In the genomic region with DNA sequence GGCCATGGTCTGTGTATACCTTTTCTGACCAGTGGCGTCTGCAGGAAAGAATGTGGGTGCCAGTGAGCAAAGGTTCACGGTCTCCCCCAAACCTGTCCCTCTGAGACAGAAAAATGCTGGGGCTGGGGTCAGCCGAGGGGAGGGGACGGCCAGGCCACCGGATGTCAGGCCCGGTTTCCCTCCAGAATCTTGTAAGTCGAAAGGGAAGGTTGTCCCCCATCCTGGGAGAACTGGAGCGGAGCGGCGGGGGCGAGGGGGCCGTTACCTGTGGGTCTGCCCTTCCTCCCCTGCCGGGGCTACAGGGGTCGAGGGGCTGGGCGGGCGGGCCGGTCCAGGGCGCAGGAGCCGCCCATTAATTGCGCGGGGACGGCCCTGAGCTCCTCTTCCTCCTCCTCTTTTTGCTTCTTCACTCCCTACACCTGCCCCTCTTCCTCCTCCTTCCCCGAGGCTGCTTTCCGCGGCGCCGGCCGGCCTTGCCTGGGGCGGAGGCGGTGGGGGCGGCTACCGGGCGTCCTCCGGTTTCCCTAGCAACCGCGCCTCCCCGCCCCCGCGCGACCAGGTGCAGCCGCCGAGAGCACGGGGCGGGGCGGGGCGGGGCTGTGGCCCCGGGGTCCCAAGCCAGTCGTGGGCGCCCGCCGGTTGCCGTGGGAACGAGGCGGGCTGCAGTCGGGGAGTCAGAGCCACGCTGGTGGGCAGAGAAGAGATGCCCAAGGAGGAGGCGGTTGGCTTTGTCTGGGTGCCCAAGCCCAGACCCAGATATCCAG, we compare ENCODE assay signal across 8 cellular contexts. TPM values are rescaled to one million over a fixed set of nuclear protein-coding genes. Genes with fewer than 3 reads are reported as not detected.
DNase-seq lines count a peak whose midpoint lies in the region; ATAC-seq and TF ChIP-seq lines count a peak whose summit lies in the region.

A gene with protein sequence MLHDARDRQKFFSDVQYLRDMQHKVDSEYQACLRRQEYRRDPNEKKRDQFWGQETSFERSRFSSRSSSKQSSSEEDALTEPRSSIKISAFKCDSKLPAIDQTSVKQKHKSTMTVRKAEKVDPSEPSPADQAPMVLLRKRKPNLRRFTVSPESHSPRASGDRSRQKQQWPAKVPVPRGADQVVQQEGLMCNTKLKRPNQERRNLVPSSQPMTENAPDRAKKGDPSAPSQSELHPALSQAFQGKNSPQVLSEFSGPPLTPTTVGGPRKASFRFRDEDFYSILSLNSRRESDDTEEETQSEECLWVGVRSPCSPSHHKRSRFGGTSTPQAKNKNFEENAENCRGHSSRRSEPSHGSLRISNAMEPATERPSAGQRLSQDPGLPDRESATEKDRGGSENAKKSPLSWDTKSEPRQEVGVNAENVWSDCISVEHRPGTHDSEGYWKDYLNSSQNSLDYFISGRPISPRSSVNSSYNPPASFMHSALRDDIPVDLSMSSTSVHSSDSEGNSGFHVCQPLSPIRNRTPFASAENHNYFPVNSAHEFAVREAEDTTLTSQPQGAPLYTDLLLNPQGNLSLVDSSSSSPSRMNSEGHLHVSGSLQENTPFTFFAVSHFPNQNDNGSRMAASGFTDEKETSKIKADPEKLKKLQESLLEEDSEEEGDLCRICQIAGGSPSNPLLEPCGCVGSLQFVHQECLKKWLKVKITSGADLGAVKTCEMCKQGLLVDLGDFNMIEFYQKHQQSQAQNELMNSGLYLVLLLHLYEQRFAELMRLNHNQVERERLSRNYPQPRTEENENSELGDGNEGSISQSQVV (minus strand): TSS at position 503 of the 764 bp plus-strand sequence. CDS start 6,579 bp downstream, outside the sequence.

- peak within 1 kb of the TSS in 2 of 8 donors; percentile 16 to 52 for H3K4me3 ChIP-seq in spleen

- H3K36me3 Mint-ChIP-seq in glutamatergic neuron (ENCODE audit: unreplicated experiment): no peaks in the 10 kb centered on the region

- intact Hi-C loops in spleen (cut with DNase I; ENCODE audit: low total_unique reads): no loop called here

- no peak for ATAC-seq in GM21381 (IDR thresholded peaks at IDR 0.05; ENCODE audit: unreplicated experiment)

- peak within 1 kb of the TSS; percentile 75 for H3K4me3 Mint-ChIP-seq in glutamatergic neuron (ENCODE audit: unreplicated experiment)

- peaks cover 0 to 46% (median 15%) of the 10 kb centered on the region in 7 donors for H3K27me3 ChIP-seq in spleen (replicated peaks in 1 of 7)

- DNase-seq in AG08396 (ENCODE audit: low spot score) (peak; percentile 49), HuH-7.5 (ENCODE audit: low spot score) (peak; percentile 65), glutamatergic neuron (peak; percentile 36), spleen (peak; percentile 75), cerebellar nuclear complex (lab: John Stamatoyannopoulos, UW) (no peak), medulla oblongata (ENCODE audit: extremely low spot score) (no peak)
- DNase-seq in activated CD4-positive, alpha-beta T cell treated with anti-CD3 and anti-CD28 coated beads, Interleukin-2, amount 50 U/mL, for 1 hour: peak; percentile 8

- no peak for TF ChIP-seq CTCF in glutamatergic neuron (IDR thresholded peaks at IDR 0.05; ENCODE audit: partially characterized antibody, unreplicated experiment)
- TF ChIP-seq CTCF in spleen (IDR thresholded peaks at IDR 0.05 in 8 of 11, conservative IDR thresholded peaks at IDR 0.05 in 3 of 11): no peak

- no peaks in the 10 kb centered on the region for H3K4me1 Mint-ChIP-seq in glutamatergic neuron (ENCODE audit: low read depth, unreplicated experiment)

- H3K36me3 ChIP-seq in spleen: no peaks in the 10 kb centered on the region

- no peak within 1 kb of the TSS for H3K27ac Mint-ChIP-seq in glutamatergic neuron (ENCODE audit: unreplicated experiment)

- H3K9me3 Mint-ChIP-seq in glutamatergic neuron (ENCODE audit: unreplicated experiment): peaks cover 1% of the 10 kb centered on the region

- peaks cover 0 to 6% (median 0%) of the 10 kb centered on the region in 8 donors for H3K9me3 ChIP-seq in spleen

- H3K27me3 Mint-ChIP-seq in glutamatergic neuron (ENCODE audit: unreplicated experiment): peaks cover 7% of the 10 kb centered on the region

- TF ChIP-seq POLR2A in spleen (IDR thresholded peaks at IDR 0.05): no peak

- no peak within 1 kb of the TSS for H3K27ac ChIP-seq in spleen

- peaks cover 0 to 12% (median 8%) of the 10 kb centered on the region in 6 donors for H3K4me1 ChIP-seq in spleen

- WGBS in spleen, 5 donors: 8 to 10% (median 10%) methylated on average over 33 to 57 of the region's 57 CpGs

RNA-seq across cellular contexts. Expression of the gene that starts here (rescaled TPM):
- not detected for total RNA-seq in glutamatergic neuron (ENCODE audit: unreplicated experiment)
- total RNA-seq in spleen: not detected
- polyA plus RNA-seq in spleen: under 1 TPM; 0.15 to 0.32 (median 0.26) TPM

Comparison
In these comparisons a context has a peak if more than half of its experiments do, and no peak if none do; other contexts are left out.
1. Peak in DNase-seq in glutamatergic neuron; RNA of the gene not detected or under 1 TPM.
2. Peak in DNase-seq in spleen; RNA of the gene not detected or under 1 TPM.
3. DNase-seq: peak in AG08396 (single experiment), HuH-7.5 (single experiment) and activated CD4-positive, alpha-beta T cell treated with anti-CD3 and anti-CD28 coated beads, Interleukin-2, amount 50 U/mL, for 1 hour (single experiment); none in cerebellar nuclear complex (0 of 2) and medulla oblongata (single experiment).